ENCODE assay signal across 2 cellular contexts in the genomic region with DNA sequence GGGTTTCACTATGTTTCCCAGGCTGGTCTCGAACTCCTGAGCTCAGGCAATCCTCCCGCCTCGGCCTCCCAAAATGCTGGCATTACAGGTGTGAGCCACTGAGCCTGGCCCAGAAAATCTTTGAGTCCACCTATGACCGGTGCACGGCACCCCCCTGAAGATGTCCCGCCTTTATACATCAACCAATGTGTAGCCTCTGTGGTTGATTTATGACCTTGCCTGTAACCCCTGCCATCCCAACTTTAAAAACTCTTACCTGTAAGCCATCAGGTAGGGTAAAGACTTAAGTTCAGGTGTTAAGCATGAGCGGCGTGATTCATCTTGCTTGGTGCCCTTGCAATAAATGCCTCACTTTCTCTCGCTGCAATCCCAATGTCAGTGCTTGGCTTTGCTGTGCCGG.
A peak's percentile ranks its signal among the peaks of the same experiment; 100 is the strongest.
TF ChIP-seq lines count a peak whose summit lies in the region.

No MANE protein-coding gene starts in this region.

TF ChIP-seq in HEK293T, 16 proteins besides CTCF, POLR2A, EP300 and RAD21:
- peak; percentile 62 for TF ChIP-seq PKNOX1 (IDR thresholded peaks at IDR 0.05)
- no peak for TF ChIP-seq FOXM1 (IDR thresholded peaks at IDR 0.05; ENCODE audit: borderline replicate concordance)

TF ChIP-seq in K562, 482 proteins besides CTCF, POLR2A, EP300 and RAD21:
- TF ChIP-seq CBFB (CRISPR knock-in tag; IDR thresholded peaks at IDR 0.05), result no peak
- peak; percentile 36 for TF ChIP-seq MEIS2 (IDR thresholded peaks at IDR 0.05; ENCODE audit: partially characterized antibody)
- TF ChIP-seq PKNOX1 (IDR thresholded peaks at IDR 0.05), result peak; percentile 76
